Comparison of ENCODE assay signal across 10 cellular contexts in the genomic region with DNA sequence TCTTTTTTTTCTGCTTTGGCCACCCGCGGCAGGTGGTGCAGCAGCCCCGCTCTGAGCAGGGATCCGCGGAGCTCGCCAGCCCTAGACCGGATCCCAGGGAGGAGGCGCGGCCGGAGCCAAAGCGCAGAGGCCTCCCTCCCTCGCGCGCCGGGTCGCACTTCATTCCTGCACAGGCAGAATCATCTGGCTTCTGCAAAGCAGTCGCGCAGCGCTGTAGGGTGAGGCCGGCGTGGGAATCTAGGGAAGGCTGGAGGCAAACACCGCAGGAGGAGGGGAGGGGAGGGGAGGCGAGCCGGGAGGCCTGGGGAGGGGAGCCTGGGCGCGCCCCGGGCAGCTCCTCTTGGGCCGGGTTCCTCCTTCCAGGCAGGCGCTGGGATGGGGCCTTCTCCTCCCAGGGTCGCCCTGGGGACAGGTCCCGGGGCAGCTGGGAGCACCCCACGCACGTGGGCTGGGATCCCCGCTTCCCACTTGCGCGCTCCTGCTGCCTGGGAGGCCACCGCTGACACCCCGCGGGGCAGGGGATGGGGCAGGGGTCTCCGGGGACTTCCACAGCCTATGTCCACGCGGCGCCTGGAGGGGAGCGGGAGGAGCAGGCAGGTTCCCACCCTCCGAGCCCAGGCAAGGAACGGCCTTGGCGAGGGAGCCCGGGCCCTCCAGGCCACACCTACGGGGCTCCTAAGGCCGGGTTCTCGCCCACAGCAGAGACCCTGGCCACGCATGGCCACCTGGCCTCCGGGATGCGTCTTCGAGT. TPM values are rescaled to one million over a fixed set of nuclear protein-coding genes. Genes with fewer than 3 reads are reported as not detected.
DNase-seq lines count a peak whose midpoint lies in the region; ATAC-seq and TF ChIP-seq lines count a peak whose summit lies in the region.
"Had no signal": no experiment of that assay in that cellular context is flagged by ENCODE, and none has a peak within 500 bp of the region (broad histone marks: within the 10 kb centered on the region; RNA-seq: fewer than 3 reads in every experiment).

No MANE protein-coding gene starts in this region.

- H3K27ac ChIP-seq in RWPE1 = peak overlapping the region; percentile 77
- peak overlapping the region; percentile 82 for H3K27ac ChIP-seq in suprapubic skin
- H3K27ac ChIP-seq in CD8-positive, alpha-beta memory T cell (ENCODE audit: low read depth, low read length) = no peak overlapping the region

- peak overlapping the region in 1 of 8 donors; percentile 67 for H3K27ac Mint-ChIP-seq in CD8-positive, alpha-beta memory T cell

- intact Hi-C loops in mucosa of descending colon (cut with DNase I, micrococcal nuclease) = no loop called here

- H3K4me3 Mint-ChIP-seq in CD8-positive, alpha-beta memory T cell = no peak overlapping the region
- H3K4me3 Mint-ChIP-seq: activated CD4-positive, alpha-beta T cell treated with anti-CD3 and anti-CD28 coated beads, Interleukin-2, amount 10 ng/mL, durations not matched to agents 7 days and 5 days had no signal

- peaks cover 9% of the 10 kb centered on the region for H3K4me1 ChIP-seq in mucosa of descending colon (ENCODE audit: low read depth)
- peaks cover 60% of the 10 kb centered on the region for H3K4me1 ChIP-seq in suprapubic skin
- H3K4me1 ChIP-seq in CD8-positive, alpha-beta memory T cell (ENCODE audit: insufficient read depth, low read length) = peaks cover 54% of the 10 kb centered on the region

- H3K36me3 ChIP-seq in mucosa of descending colon (ENCODE audit: low read depth) (no peaks in the 10 kb centered on the region), suprapubic skin (no peaks in the 10 kb centered on the region)
- peaks cover 18% of the 10 kb centered on the region for H3K36me3 ChIP-seq in CD8-positive, alpha-beta memory T cell (ENCODE audit: insufficient read depth, low read length)

- CTCF ChIA-PET in RWPE1 (lab: Yijun Ruan, JAX) = no interaction called here
- CTCF ChIA-PET in CD8-positive, alpha-beta memory T cell (lab: Charles Lee) = no interaction called here

- peak; percentile 29 for DNase-seq in RWPE1 (ENCODE audit: low spot score)
- DNase-seq in fibroblast of the aortic adventitia (ENCODE audit: low read depth) = peak; percentile 66
- peak in 2 of 3 donors; percentile 57 to 70 for DNase-seq in mucosa of descending colon
- DNase-seq in suprapubic skin (ENCODE audit: low spot score in 2 of 2) = no peak
- no peak for DNase-seq in DMS 273 treated with DMSO at 0.1 percent for 48 hours (lab: John Stamatoyannopoulos, UW)
- DNase-seq in NCI-H774 (lab: John Stamatoyannopoulos, UW) = no peak
- DNase-seq in CD8-positive, alpha-beta memory T cell = no peak
- DNase-seq: activated CD4-positive, alpha-beta T cell treated with anti-CD3 and anti-CD28 coated beads, Interleukin-2, amount 10 ng/mL, durations not matched to agents 7 days and 5 days; NCI-H226 had no signal

- H3K9me3 ChIP-seq in mucosa of descending colon (no peaks in the 10 kb centered on the region), suprapubic skin (no peaks in the 10 kb centered on the region)
- no peaks in the 10 kb centered on the region for H3K9me3 ChIP-seq in CD8-positive, alpha-beta memory T cell (ENCODE audit: low read length)

- peak; percentile 71 for ATAC-seq in mucosa of descending colon
- ATAC-seq in HG03520 (IDR thresholded peaks at IDR 0.05; ENCODE audit: unreplicated experiment) = no peak

- TF ChIP-seq CTCF in RWPE1 (conservative IDR thresholded peaks at IDR 0.05; ENCODE audit: low read depth) (no peak), fibroblast of the aortic adventitia (IDR thresholded peaks at IDR 0.05; ENCODE audit: insufficient read depth, low read length) (no peak), mucosa of descending colon (IDR thresholded peaks at IDR 0.05) (no peak), suprapubic skin (IDR thresholded peaks at IDR 0.05) (no peak)

- no peaks in the 10 kb centered on the region for H3K9me3 Mint-ChIP-seq in CD8-positive, alpha-beta memory T cell
- H3K9me3 Mint-ChIP-seq: activated CD4-positive, alpha-beta T cell treated with anti-CD3 and anti-CD28 coated beads, Interleukin-2, amount 10 ng/mL, durations not matched to agents 7 days and 5 days had no signal

- no peak for TF ChIP-seq EP300 in suprapubic skin (IDR thresholded peaks at IDR 0.05)

- peaks cover 73 to 91% (median 85%) of the 10 kb centered on the region in 3 donors for H3K4me1 Mint-ChIP-seq in CD8-positive, alpha-beta memory T cell

- TF ChIP-seq POLR2A in suprapubic skin (IDR thresholded peaks at IDR 0.05) = no peak

- H3K27me3 Mint-ChIP-seq in CD8-positive, alpha-beta memory T cell = no peaks in the 10 kb centered on the region
- H3K27me3 Mint-ChIP-seq: activated CD4-positive, alpha-beta T cell treated with anti-CD3 and anti-CD28 coated beads, Interleukin-2, amount 10 ng/mL, durations not matched to agents 7 days and 5 days had no signal

- H3K4me3 ChIP-seq in fibroblast of the aortic adventitia (ENCODE audit: low read depth, low read length) (peak overlapping the region; percentile 69), mucosa of descending colon (no peak overlapping the region), suprapubic skin (peak overlapping the region; percentile 45)
- H3K4me3 ChIP-seq in CD8-positive, alpha-beta memory T cell (ENCODE audit: low read length) = no peak overlapping the region

- no peaks in the 10 kb centered on the region for H3K27me3 ChIP-seq in suprapubic skin
- H3K27me3 ChIP-seq in CD8-positive, alpha-beta memory T cell (ENCODE audit: insufficient read depth, low read length, poor library complexity, severe bottlenecking) = no peaks in the 10 kb centered on the region

- peaks cover 12 to 62% (median 22%) of the 10 kb centered on the region in 3 donors for H3K36me3 Mint-ChIP-seq in CD8-positive, alpha-beta memory T cell

- POLR2A ChIA-PET in RWPE1 (lab: Yijun Ruan, JAX; ENCODE audit: low non-redundant PET) = no interaction called here
- POLR2A ChIA-PET in CD8-positive, alpha-beta memory T cell (lab: Charles Lee) = no interaction called here

- 28% methylated on average over 22 of the region's 55 CpGs for WGBS in suprapubic skin

RNA-seq across cellular contexts. Expression of a gene that starts 45.0 kb away (rescaled TPM):
- total RNA-seq in fibroblast of the aortic adventitia (ENCODE audit: low replicate concordance) (25.8 and 54.1 TPM in 2 replicates), mucosa of descending colon (10 to 100 TPM; 37.9 to 48.5 (median 47.4) TPM), suprapubic skin (100 to 1,000 TPM in 1 of 4 donors, 10 to 100 TPM in 3; 37.0 to 100 (median 69.3) TPM)
- total RNA-seq in CD8-positive, alpha-beta memory T cell = 10 to 100 TPM; 59.5 to 60.0 TPM
- polyA plus RNA-seq in CD8-positive, alpha-beta memory T cell = 196 TPM

Comparison
In these comparisons a context has a peak if more than half of its experiments do, and no peak if none do; other contexts are left out.
1. DNase-seq: peak in RWPE1 (single experiment), fibroblast of the aortic adventitia (single experiment) and mucosa of descending colon (2 of 3); none in suprapubic skin (0 of 2), DMS 273 treated with DMSO at 0.1 percent for 48 hours (single experiment), NCI-H774 (single experiment) and CD8-positive, alpha-beta memory T cell (0 of 5).
2. H3K4me3 ChIP-seq: peak in fibroblast of the aortic adventitia (single experiment) and suprapubic skin (single experiment); none in mucosa of descending colon (single experiment) and CD8-positive, alpha-beta memory T cell (single experiment).